Comparison of ENCODE assay signal across 20 cellular contexts in the genomic region with DNA sequence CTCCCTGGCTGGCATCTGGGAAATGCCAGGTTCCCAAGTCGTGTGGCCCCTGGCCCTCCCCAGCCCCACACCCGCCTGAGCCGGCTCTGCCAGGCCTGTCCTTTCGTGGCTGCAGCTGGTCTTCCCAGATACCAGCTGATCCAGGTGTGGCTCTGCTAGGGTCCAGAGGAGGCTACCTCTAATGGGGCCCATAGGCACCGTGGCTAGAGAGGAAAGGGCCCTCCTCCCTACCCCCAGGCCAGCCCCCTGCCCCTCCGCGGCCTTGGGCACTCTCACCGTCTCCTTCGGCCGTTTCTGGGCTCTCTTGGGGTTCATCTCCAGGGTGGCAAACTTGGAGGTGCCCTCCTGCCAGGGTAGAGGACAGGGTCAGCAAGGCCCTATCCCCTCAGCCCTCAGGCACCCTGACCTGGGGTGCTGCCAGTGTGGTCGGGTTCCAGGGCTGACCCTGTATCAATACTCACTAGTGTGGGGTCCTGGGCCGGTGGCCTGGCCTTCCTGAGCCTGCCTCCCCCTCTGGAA. TPM values are rescaled to one million over a fixed set of nuclear protein-coding genes. Genes with fewer than 3 reads are reported as not detected.
DNase-seq lines count a peak whose midpoint lies in the region; ATAC-seq and TF ChIP-seq lines count a peak whose summit lies in the region.
"Had no signal": no experiment of that assay in that cellular context is flagged by ENCODE, and none has a peak within 500 bp of the region (broad histone marks: within the 10 kb centered on the region; RNA-seq: fewer than 3 reads in every experiment).

No MANE protein-coding gene starts in this region.

- H3K36me3 ChIP-seq in ovary = no peaks in the 10 kb centered on the region
- peaks cover 45 to 96% (median 93%) of the 10 kb centered on the region in 4 donors for H3K36me3 ChIP-seq in upper lobe of left lung

- TF ChIP-seq EP300 in ovary (IDR thresholded peaks at IDR 0.05) (no peak), upper lobe of left lung (IDR thresholded peaks at IDR 0.05) (no peak)

- no peaks in the 10 kb centered on the region for H3K4me1 ChIP-seq in ovary (ENCODE audit: insufficient read depth)
- peaks cover 0 to 8% (median 0%) of the 10 kb centered on the region in 4 donors for H3K4me1 ChIP-seq in upper lobe of left lung
- H3K4me1 ChIP-seq: parathyroid adenoma had no signal

- POLR2A ChIA-PET in activated CD4-positive, alpha-beta memory T cell treated with anti-CD3 and anti-CD28 coated beads for 36 hours (lab: Charles Lee) = no interaction called here

- intact Hi-C loops in cardiac septum (cut with DNase I) (loop anchor here (1.0 to 5.0 kb wide), 2 partner anchors 43 to 62 kb away; no protein-coding TSS in a partner anchor), left ventricle myocardium superior (cut with micrococcal nuclease) (loop anchor here (2.0 kb wide), 1 partner anchor 43 kb away; no protein-coding TSS in a partner anchor), ovary (cut with DNase I) (loop anchor here in 3 of 4 donors (2.0 kb wide), 1 partner anchor 41 kb away; no protein-coding TSS in a partner anchor)
- intact Hi-C loops in activated CD4-positive, alpha-beta memory T cell treated with anti-CD3 and anti-CD28 coated beads for 36 hours (cut with micrococcal nuclease) = loop anchor here (1.0 kb wide), 2 partner anchors 40 to 44 kb away; no protein-coding TSS in a partner anchor

- no peaks in the 10 kb centered on the region for H3K9me3 Mint-ChIP-seq in activated CD4-positive, alpha-beta memory T cell treated with anti-CD3 and anti-CD28 coated beads for 36 hours

- H3K27ac ChIP-seq in coronary artery (no peak overlapping the region), ovary (no peak overlapping the region), upper lobe of left lung (peak overlapping the region in 3 of 4 donors; percentile 24 to 60 (median 52))
- H3K27ac ChIP-seq: C4-2B, gastroesophageal sphincter, HL-60, parathyroid adenoma, SK-N-MC had no signal

- DNase-seq in cardiac septum (ENCODE audit: low spot score) = peak; percentile 58
- no peak for DNase-seq in left ventricle myocardium superior
- peak; percentile 72 for DNase-seq in coronary artery (ENCODE audit: low spot score)
- peak in 3 of 5 donors; percentile 18 to 34 (median 26) for DNase-seq in ovary
- DNase-seq in upper lobe of left lung = peak in 1 of 2 donors; percentile 47
- DNase-seq in G401 (ENCODE audit: low spot score) = no peak
- DNase-seq in activated CD4-positive, alpha-beta memory T cell treated with anti-CD3 and anti-CD28 coated beads for 36 hours = no peak
- DNase-seq: activated naive CD4-positive, alpha-beta T cell treated with anti-CD3 and anti-CD28 coated beads, Interleukin-2, amount 50 U/mL, for 16 hours; effector CD8-positive, alpha-beta T cell; IMR-90; islet precursor cell; NCI-H446 treated with DMSO at 0.1 percent for 48 hours; WERI-Rb-1 had no signal

- in situ Hi-C loops in G401 (cut with HindIII; ENCODE audit: low sequenced_read_pairs) = no loop called here

- H3K4me3 ChIP-seq in coronary artery (no peak overlapping the region), ovary (no peak overlapping the region), upper lobe of left lung (no peak overlapping the region)
- H3K4me3 ChIP-seq: gastroesophageal sphincter, SK-N-MC had no signal

- no peak overlapping the region for H3K27ac Mint-ChIP-seq in activated CD4-positive, alpha-beta memory T cell treated with anti-CD3 and anti-CD28 coated beads for 36 hours

- TF ChIP-seq POLR2A in ovary (IDR thresholded peaks at IDR 0.05) (no peak), upper lobe of left lung (IDR thresholded peaks at IDR 0.05) (no peak)

- H3K27me3 ChIP-seq in ovary = no peaks in the 10 kb centered on the region
- H3K27me3 ChIP-seq in upper lobe of left lung = no peaks in the 10 kb centered on the region
- H3K27me3 ChIP-seq: gastroesophageal sphincter had no signal

- WGBS in ovary, 3 donors = 75 to 81% (median 78%) methylated on average over 12 of the region's 12 CpGs
- 90 to 100% methylated on average over 4 to 12 of the region's 12 CpGs for WGBS in upper lobe of left lung, 2 donors

- H3K36me3 Mint-ChIP-seq in activated CD4-positive, alpha-beta memory T cell treated with anti-CD3 and anti-CD28 coated beads for 36 hours = peaks cover 55% of the 10 kb centered on the region

- no peaks in the 10 kb centered on the region for H3K27me3 Mint-ChIP-seq in activated CD4-positive, alpha-beta memory T cell treated with anti-CD3 and anti-CD28 coated beads for 36 hours
- H3K27me3 Mint-ChIP-seq: naive thymus-derived CD8-positive, alpha-beta T cell had no signal

- no peak for ATAC-seq in left ventricle myocardium superior
- no peak for ATAC-seq in upper lobe of left lung (ENCODE audit: low FRiP score in 2 of 2)
- no peak for ATAC-seq in GM19324 (IDR thresholded peaks at IDR 0.05; ENCODE audit: low FRiP score, unreplicated experiment)

- H3K4me1 Mint-ChIP-seq in activated CD4-positive, alpha-beta memory T cell treated with anti-CD3 and anti-CD28 coated beads for 36 hours (ENCODE audit: low read depth) = no peaks in the 10 kb centered on the region

- TF ChIP-seq CTCF in coronary artery (IDR thresholded peaks at IDR 0.05) (no peak), ovary (IDR thresholded peaks at IDR 0.05) (no peak), upper lobe of left lung (IDR thresholded peaks at IDR 0.05) (no peak)

- CTCF ChIA-PET in activated CD4-positive, alpha-beta memory T cell treated with anti-CD3 and anti-CD28 coated beads for 36 hours (lab: Charles Lee) = interaction anchor here (0.9 to 26.8 kb wide), 6 partner anchors 10 to 55 kb away, joined by 3 to 552 read pairs (median 4); partner anchors contain the start of gene RALGDS

- H3K9me3 ChIP-seq in ovary (no peaks in the 10 kb centered on the region), upper lobe of left lung (no peaks in the 10 kb centered on the region)
- H3K9me3 ChIP-seq: gastroesophageal sphincter had no signal

- no peak overlapping the region for H3K4me3 Mint-ChIP-seq in activated CD4-positive, alpha-beta memory T cell treated with anti-CD3 and anti-CD28 coated beads for 36 hours
- H3K4me3 Mint-ChIP-seq: naive thymus-derived CD8-positive, alpha-beta T cell had no signal

RNA-seq across cellular contexts. Expression of gene RALGDS, which starts 17.0 kb away (rescaled TPM):
- total RNA-seq in cardiac septum = 23.9 TPM
- 33.1 TPM for total RNA-seq in left ventricle myocardium superior
- total RNA-seq in ovary = 100 to 1,000 TPM in 1 of 7 donors, 10 to 100 TPM in 6; 26.6 to 139 (median 48.8) TPM
- 10 to 100 TPM; 26.2 to 55.4 TPM for polyA plus RNA-seq in ovary
- total RNA-seq in upper lobe of left lung = 100 to 1,000 TPM in 3 of 6 donors, 10 to 100 TPM in 3; 57.1 to 117 (median 88.9) TPM
- 21.7 and 29.8 TPM in 2 replicates for total RNA-seq in G401 (2014; rRNA removed; shearing (Covaris generic))
- 10 to 100 TPM; 65.4 TPM for total RNA-seq in activated CD4-positive, alpha-beta memory T cell treated with anti-CD3 and anti-CD28 coated beads for 36 hours

RNA-seq across cellular contexts. Expression of gene CEL, which starts 42.3 kb away (rescaled TPM):
- total RNA-seq in cardiac septum (0.59 TPM), left ventricle myocardium superior (7.2 TPM), ovary (10 to 100 TPM in 1 of 7 donors, 1 to 10 TPM in 6; 1.8 to 13.6 (median 2.9) TPM), upper lobe of left lung (1 to 10 TPM in 3 of 6 donors, under 1 TPM in 2, not detected in 1; 0.15 to 9.4 (median 1.1) TPM)
- polyA plus RNA-seq in ovary = 1 to 10 TPM; 1.3 TPM
- 0.31 and 0.92 TPM in 2 replicates for total RNA-seq in G401 (2014; rRNA removed; shearing (Covaris generic))
- 1 to 10 TPM in 1 of 2 experiments, under 1 TPM in 1; 0.88 to 1.0 TPM for total RNA-seq in activated CD4-positive, alpha-beta memory T cell treated with anti-CD3 and anti-CD28 coated beads for 36 hours
- polyA plus RNA-seq: naive thymus-derived CD8-positive, alpha-beta T cell had no signal

RNA-seq across cellular contexts. Expression of gene GBGT1, which starts 59.7 kb away (rescaled TPM):
- 4.6 TPM for total RNA-seq in cardiac septum
- 6.2 TPM for total RNA-seq in left ventricle myocardium superior
- total RNA-seq in ovary = 10 to 100 TPM; 11.0 to 43.3 (median 25.9) TPM
- polyA plus RNA-seq in ovary = 10 to 100 TPM in 1 of 2 donors, 1 to 10 TPM in 1; 3.9 to 12.9 TPM
- 10 to 100 TPM in 5 of 6 donors, 1 to 10 TPM in 1; 9.1 to 71.2 (median 36.0) TPM for total RNA-seq in upper lobe of left lung
- total RNA-seq in G401 (2014; rRNA removed; shearing (Covaris generic)) = not detected in 2 replicates
- total RNA-seq in activated CD4-positive, alpha-beta memory T cell treated with anti-CD3 and anti-CD28 coated beads for 36 hours = 1 to 10 TPM; 3.2 to 3.6 TPM
- polyA plus RNA-seq: naive thymus-derived CD8-positive, alpha-beta T cell had no signal

Comparison
In these comparisons a context has a peak if more than half of its experiments do, and no peak if none do; other contexts are left out.
1. DNase-seq: peak in cardiac septum (single experiment), coronary artery (single experiment) and ovary (3 of 5); none in left ventricle myocardium superior (single experiment), G401 (single experiment) and activated CD4-positive, alpha-beta memory T cell treated with anti-CD3 and anti-CD28 coated beads for 36 hours (single experiment).
2. H3K27ac ChIP-seq: peak in upper lobe of left lung (3 of 4); none in coronary artery (0 of 2) and ovary (0 of 2).